Comparison of ENCODE assay signal across 1 cellular context in genomic region chr14:64721899-64722298, GRCh38.
TF ChIP-seq lines count a peak whose summit lies in the region.

No MANE protein-coding gene starts in this region.

TF ChIP-seq in WTC11, 78 proteins besides CTCF, POLR2A, EP300 and RAD21 (continued from another document):
- TF ChIP-seq, protein P1, sequence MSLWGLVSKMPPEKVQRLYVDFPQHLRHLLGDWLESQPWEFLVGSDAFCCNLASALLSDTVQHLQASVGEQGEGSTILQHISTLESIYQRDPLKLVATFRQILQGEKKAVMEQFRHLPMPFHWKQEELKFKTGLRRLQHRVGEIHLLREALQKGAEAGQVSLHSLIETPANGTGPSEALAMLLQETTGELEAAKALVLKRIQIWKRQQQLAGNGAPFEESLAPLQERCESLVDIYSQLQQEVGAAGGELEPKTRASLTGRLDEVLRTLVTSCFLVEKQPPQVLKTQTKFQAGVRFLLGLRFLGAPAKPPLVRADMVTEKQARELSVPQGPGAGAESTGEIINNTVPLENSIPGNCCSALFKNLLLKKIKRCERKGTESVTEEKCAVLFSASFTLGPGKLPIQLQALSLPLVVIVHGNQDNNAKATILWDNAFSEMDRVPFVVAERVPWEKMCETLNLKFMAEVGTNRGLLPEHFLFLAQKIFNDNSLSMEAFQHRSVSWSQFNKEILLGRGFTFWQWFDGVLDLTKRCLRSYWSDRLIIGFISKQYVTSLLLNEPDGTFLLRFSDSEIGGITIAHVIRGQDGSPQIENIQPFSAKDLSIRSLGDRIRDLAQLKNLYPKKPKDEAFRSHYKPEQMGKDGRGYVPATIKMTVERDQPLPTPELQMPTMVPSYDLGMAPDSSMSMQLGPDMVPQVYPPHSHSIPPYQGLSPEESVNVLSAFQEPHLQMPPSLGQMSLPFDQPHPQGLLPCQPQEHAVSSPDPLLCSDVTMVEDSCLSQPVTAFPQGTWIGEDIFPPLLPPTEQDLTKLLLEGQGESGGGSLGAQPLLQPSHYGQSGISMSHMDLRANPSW (CRISPR knock-in tag; conservative IDR thresholded peaks at IDR 0.05; ENCODE audit: low read depth), result no peak
- TF ChIP-seq FOXP1 (CRISPR knock-in tag; IDR thresholded peaks at IDR 0.05; ENCODE audit: borderline replicate concordance) (no peak), TEAD4 (CRISPR knock-in tag; IDR thresholded peaks at IDR 0.05) (no peak), MYBL2 (CRISPR knock-in tag; IDR thresholded peaks at IDR 0.05) (no peak), JAZF1 (CRISPR knock-in tag; IDR thresholded peaks at IDR 0.05) (no peak), ATF2 (CRISPR knock-in tag; IDR thresholded peaks at IDR 0.05; ENCODE audit: borderline replicate concordance, low read depth) (no peak), ZNF219 (CRISPR knock-in tag; IDR thresholded peaks at IDR 0.05; ENCODE audit: borderline replicate concordance) (no peak), ZNF425 (CRISPR knock-in tag; conservative IDR thresholded peaks at IDR 0.05) (no peak)
- TF ChIP-seq, protein P2, sequence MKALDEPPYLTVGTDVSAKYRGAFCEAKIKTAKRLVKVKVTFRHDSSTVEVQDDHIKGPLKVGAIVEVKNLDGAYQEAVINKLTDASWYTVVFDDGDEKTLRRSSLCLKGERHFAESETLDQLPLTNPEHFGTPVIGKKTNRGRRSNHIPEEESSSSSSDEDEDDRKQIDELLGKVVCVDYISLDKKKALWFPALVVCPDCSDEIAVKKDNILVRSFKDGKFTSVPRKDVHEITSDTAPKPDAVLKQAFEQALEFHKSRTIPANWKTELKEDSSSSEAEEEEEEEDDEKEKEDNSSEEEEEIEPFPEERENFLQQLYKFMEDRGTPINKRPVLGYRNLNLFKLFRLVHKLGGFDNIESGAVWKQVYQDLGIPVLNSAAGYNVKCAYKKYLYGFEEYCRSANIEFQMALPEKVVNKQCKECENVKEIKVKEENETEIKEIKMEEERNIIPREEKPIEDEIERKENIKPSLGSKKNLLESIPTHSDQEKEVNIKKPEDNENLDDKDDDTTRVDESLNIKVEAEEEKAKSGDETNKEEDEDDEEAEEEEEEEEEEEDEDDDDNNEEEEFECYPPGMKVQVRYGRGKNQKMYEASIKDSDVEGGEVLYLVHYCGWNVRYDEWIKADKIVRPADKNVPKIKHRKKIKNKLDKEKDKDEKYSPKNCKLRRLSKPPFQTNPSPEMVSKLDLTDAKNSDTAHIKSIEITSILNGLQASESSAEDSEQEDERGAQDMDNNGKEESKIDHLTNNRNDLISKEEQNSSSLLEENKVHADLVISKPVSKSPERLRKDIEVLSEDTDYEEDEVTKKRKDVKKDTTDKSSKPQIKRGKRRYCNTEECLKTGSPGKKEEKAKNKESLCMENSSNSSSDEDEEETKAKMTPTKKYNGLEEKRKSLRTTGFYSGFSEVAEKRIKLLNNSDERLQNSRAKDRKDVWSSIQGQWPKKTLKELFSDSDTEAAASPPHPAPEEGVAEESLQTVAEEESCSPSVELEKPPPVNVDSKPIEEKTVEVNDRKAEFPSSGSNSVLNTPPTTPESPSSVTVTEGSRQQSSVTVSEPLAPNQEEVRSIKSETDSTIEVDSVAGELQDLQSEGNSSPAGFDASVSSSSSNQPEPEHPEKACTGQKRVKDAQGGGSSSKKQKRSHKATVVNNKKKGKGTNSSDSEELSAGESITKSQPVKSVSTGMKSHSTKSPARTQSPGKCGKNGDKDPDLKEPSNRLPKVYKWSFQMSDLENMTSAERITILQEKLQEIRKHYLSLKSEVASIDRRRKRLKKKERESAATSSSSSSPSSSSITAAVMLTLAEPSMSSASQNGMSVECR (CRISPR knock-in tag; IDR thresholded peaks at IDR 0.05; ENCODE audit: borderline replicate concordance), result no peak
